ENCODE assay signal across 12 cellular contexts in the genomic region with DNA sequence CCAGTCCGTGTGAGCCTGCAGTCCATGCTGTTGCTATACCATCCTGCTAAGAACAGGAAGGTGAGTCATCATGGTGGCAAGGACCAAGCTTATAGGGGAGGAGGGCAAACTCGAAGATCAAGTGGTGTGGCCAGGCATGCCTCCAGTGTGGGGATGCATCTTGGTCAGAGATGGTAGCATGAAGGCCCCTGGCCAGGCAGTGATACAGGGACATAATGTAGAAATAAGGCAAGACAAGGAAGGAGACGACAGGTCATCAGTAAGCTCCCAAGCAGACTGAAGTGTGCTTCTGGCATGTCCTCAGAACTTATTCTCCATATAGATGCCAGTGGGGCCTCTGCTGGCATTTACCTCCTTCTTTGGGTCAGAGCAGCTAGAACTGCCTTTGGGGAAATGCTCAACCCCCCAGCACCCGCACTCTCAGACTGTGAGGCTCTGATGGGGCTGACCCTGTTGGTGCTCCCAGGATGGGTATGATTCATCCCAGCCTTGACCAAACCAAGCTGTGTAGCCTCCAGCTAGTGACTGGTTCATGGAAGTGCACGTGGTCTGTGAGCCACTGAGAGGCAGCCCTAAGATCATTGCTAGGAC. TPM values are rescaled to one million over a fixed set of nuclear protein-coding genes. Genes with fewer than 3 reads are reported as not detected.
DNase-seq lines count a peak whose midpoint lies in the region; ATAC-seq, FAIRE-seq and TF ChIP-seq lines count a peak whose summit lies in the region.
"Had no signal": no experiment of that assay in that cellular context is flagged by ENCODE, and none has a peak within 500 bp of the region (broad histone marks: within the 10 kb centered on the region; RNA-seq: fewer than 3 reads in every experiment).

No MANE protein-coding gene starts in this region.

- peak; percentile 79 for FAIRE-seq in HTR-8/SVneo (lab: Jason Lieb, UNC)

- H3K4me3 Mint-ChIP-seq in CD8-positive, alpha-beta memory T cell = no peak overlapping the region
- H3K4me3 Mint-ChIP-seq: activated naive CD8-positive, alpha-beta T cell treated with anti-CD3 and anti-CD28 coated beads, Interleukin-2, amount 10 ng/mL, durations not matched to agents 7 days and 5 days had no signal

- no peak for TF ChIP-seq CTCF in AG10803 (conservative IDR thresholded peaks at IDR 0.05; ENCODE audit: low read length)

- H3K27ac ChIP-seq in CD8-positive, alpha-beta memory T cell (ENCODE audit: low read depth, low read length) = no peak overlapping the region
- H3K27ac ChIP-seq: lower lobe of right lung had no signal

- no peaks in the 10 kb centered on the region for H3K9me3 Mint-ChIP-seq in CD8-positive, alpha-beta memory T cell

- peak overlapping the region in 2 of 8 donors; percentile 23 to 51 for H3K27ac Mint-ChIP-seq in CD8-positive, alpha-beta memory T cell
- H3K27ac Mint-ChIP-seq: activated naive CD8-positive, alpha-beta T cell treated with anti-CD3 and anti-CD28 coated beads, Interleukin-2, amount 10 ng/mL, durations not matched to agents 7 days and 5 days had no signal

- peaks cover 6 to 24% of the 10 kb centered on the region in 2 donors for H3K27me3 Mint-ChIP-seq in CD8-positive, alpha-beta memory T cell

- POLR2A ChIA-PET in CD8-positive, alpha-beta memory T cell (lab: Charles Lee) = no interaction called here

- no peaks in the 10 kb centered on the region for H3K9me3 ChIP-seq in adipocyte (ENCODE audit: control insufficient read depth, low read length)
- H3K9me3 ChIP-seq in CD8-positive, alpha-beta memory T cell (ENCODE audit: low read length) = no peaks in the 10 kb centered on the region
- H3K9me3 ChIP-seq: lower lobe of right lung had no signal

- no peaks in the 10 kb centered on the region for H3K36me3 ChIP-seq in adipocyte (ENCODE audit: control insufficient read depth, insufficient read depth, low read length, severe bottlenecking)
- no peaks in the 10 kb centered on the region for H3K36me3 ChIP-seq in CD8-positive, alpha-beta memory T cell (ENCODE audit: insufficient read depth, low read length)
- H3K36me3 ChIP-seq: lower lobe of right lung had no signal

- H3K4me3 ChIP-seq in AG10803 (ENCODE audit: low read length) (no peak overlapping the region), adipocyte (ENCODE audit: low read length) (no peak overlapping the region)
- H3K4me3 ChIP-seq in CD8-positive, alpha-beta memory T cell (ENCODE audit: low read length) = no peak overlapping the region
- H3K4me3 ChIP-seq: lower lobe of right lung had no signal

- peaks cover 7 to 9% (median 7%) of the 10 kb centered on the region in 3 donors for H3K4me1 Mint-ChIP-seq in CD8-positive, alpha-beta memory T cell

- no peak for ATAC-seq in GM21529 (IDR thresholded peaks at IDR 0.05; ENCODE audit: unreplicated experiment)

- peak; percentile 8 for DNase-seq in AG10803 (ENCODE audit: low read depth)
- DNase-seq in HTR-8/SVneo (ENCODE audit: insufficient read length, low spot score) = peak; percentile 55
- DNase-seq in adipocyte (ENCODE audit: low read depth) = peak; percentile 4
- peak; percentile 43 for DNase-seq in iris pigment epithelial cell (ENCODE audit: low read depth)
- no peak for DNase-seq in HT-29 (ENCODE audit: low spot score)
- DNase-seq in CD8-positive, alpha-beta memory T cell = no peak
- no peak for DNase-seq in NCI-H1105 treated with DMSO at 0.1 percent for 48 hours (lab: John Stamatoyannopoulos, UW)
- DNase-seq: activated CD4-positive, CD25-positive, alpha-beta regulatory T cell; activated naive CD8-positive, alpha-beta T cell treated with anti-CD3 and anti-CD28 coated beads, Interleukin-2, amount 10 ng/mL, durations not matched to agents 7 days and 5 days; lower lobe of right lung; NCI-H1105 had no signal

- no peaks in the 10 kb centered on the region for H3K36me3 Mint-ChIP-seq in CD8-positive, alpha-beta memory T cell
- H3K36me3 Mint-ChIP-seq: activated naive CD8-positive, alpha-beta T cell treated with anti-CD3 and anti-CD28 coated beads, Interleukin-2, amount 10 ng/mL, durations not matched to agents 7 days and 5 days had no signal

- CTCF ChIA-PET in CD8-positive, alpha-beta memory T cell (lab: Charles Lee) = no interaction called here

- H3K27me3 ChIP-seq in adipocyte (replicated peaks; ENCODE audit: control insufficient read depth, insufficient read depth, low read length) = peaks cover 53% of the 10 kb centered on the region
- H3K27me3 ChIP-seq in CD8-positive, alpha-beta memory T cell (ENCODE audit: insufficient read depth, low read length, poor library complexity, severe bottlenecking) = no peaks in the 10 kb centered on the region

- no peaks in the 10 kb centered on the region for H3K4me1 ChIP-seq in adipocyte (ENCODE audit: control insufficient read depth, insufficient read depth, low read length)
- peaks cover under 1% of the 10 kb centered on the region for H3K4me1 ChIP-seq in CD8-positive, alpha-beta memory T cell (ENCODE audit: insufficient read depth, low read length)
- H3K4me1 ChIP-seq: lower lobe of right lung had no signal

- no peak overlapping the region for H3K9ac ChIP-seq in adipocyte (ENCODE audit: low read length)

RNA-seq across cellular contexts. Expression of gene ATP2B2, which starts 52.5 kb away (rescaled TPM):
- not detected in 2 replicates for total RNA-seq in HT-29 (2014; rRNA removed; shearing (Covaris generic))
- not detected for total RNA-seq in CD8-positive, alpha-beta memory T cell
- polyA plus RNA-seq in CD8-positive, alpha-beta memory T cell = not detected
- total RNA-seq: activated naive CD8-positive, alpha-beta T cell treated with anti-CD3 and anti-CD28 coated beads, Interleukin-2, amount 10 ng/mL, durations not matched to agents 7 days and 5 days had no signal

Comparison
In these comparisons a context has a peak if more than half of its experiments do, and no peak if none do; other contexts are left out.
1. DNase-seq: peak in AG10803 (single experiment), HTR-8/SVneo (single experiment), adipocyte (single experiment) and iris pigment epithelial cell (single experiment); none in HT-29 (single experiment), CD8-positive, alpha-beta memory T cell (0 of 5) and NCI-H1105 treated with DMSO at 0.1 percent for 48 hours (single experiment).